In the genomic region with DNA sequence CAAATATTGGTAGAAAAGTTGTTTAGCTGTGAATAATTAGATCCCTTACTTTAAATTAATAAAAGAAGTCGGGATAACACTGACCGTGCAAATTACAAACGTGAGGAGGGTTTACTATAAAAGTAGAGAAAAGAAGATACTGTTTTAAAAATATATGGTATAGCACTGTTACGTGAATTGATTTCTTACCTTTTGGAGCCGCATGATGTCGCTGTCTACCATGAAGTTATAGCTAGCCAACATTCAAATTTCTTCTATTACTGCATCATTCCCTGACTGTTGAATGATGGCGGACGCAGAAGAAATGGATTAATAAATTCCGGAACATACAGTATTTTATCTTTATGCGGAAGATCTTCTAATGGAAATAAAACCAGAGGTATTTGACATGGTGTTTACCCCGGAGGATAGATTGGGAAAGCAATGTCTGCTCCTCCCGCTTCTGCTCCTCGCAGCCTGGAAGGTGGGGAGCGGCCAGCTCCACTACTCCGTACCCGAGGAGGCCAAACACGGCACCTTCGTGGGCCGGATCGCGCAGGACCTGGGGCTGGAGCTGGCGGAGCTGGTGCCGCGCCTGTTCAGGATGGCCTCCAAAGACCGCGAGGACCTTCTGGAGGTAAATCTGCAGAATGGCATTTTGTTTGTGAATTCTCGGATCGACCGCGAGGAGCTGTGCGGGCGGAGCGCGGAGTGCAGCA, we compare ENCODE assay signal across 11 cellular contexts. TPM values are rescaled to one million over a fixed set of nuclear protein-coding genes. Genes with fewer than 3 reads are reported as not detected.
A peak's percentile ranks its signal among the peaks of the same experiment; 100 is the strongest.
DNase-seq lines count a peak whose midpoint lies in the region; TF ChIP-seq lines count a peak whose summit lies in the region.
"Had no signal": no experiment of that assay in that cellular context is flagged by ENCODE, and none has a peak within 500 bp of the region (broad histone marks: within the 10 kb centered on the region; RNA-seq: fewer than 3 reads in every experiment).

A gene with protein sequence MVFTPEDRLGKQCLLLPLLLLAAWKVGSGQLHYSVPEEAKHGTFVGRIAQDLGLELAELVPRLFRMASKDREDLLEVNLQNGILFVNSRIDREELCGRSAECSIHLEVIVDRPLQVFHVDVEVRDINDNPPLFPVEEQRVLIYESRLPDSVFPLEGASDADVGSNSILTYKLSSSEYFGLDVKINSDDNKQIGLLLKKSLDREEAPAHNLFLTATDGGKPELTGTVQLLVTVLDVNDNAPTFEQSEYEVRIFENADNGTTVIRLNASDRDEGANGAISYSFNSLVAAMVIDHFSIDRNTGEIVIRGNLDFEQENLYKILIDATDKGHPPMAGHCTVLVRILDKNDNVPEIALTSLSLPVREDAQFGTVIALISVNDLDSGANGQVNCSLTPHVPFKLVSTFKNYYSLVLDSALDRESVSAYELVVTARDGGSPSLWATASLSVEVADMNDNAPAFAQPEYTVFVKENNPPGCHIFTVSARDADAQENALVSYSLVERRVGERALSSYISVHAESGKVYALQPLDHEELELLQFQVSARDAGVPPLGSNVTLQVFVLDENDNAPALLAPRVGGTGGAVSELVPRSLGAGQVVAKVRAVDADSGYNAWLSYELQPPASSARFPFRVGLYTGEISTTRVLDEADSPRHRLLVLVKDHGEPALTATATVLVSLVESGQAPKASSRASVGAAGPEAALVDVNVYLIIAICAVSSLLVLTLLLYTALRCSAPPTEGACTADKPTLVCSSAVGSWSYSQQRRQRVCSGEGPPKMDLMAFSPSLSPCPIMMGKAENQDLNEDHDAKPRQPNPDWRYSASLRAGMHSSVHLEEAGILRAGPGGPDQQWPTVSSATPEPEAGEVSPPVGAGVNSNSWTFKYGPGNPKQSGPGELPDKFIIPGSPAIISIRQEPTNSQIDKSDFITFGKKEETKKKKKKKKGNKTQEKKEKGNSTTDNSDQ (plus strand): TSS at position 257 of the 698 bp plus-strand sequence. CDS start 132 bp downstream, at position 389.

- WGBS in hepatocyte (ENCODE audit: low lambda C conversion rate, missing lambda C conversion rate): 96% methylated on average over 34 of the region's 34 CpGs

- H4K20me1 ChIP-seq in hepatocyte (ENCODE audit: insufficient read depth, poor library complexity, severe bottlenecking) (no peaks in the 10 kb centered on the region), MM.1S (ENCODE audit: insufficient read depth, low read length) (no peaks in the 10 kb centered on the region)

- H2AFZ ChIP-seq in hepatocyte: no peak within 1 kb of the TSS
- no peak within 1 kb of the TSS for H2AFZ ChIP-seq in MM.1S (ENCODE audit: low read length)

- POLR2A ChIA-PET in MCF 10A (lab: Yijun Ruan, JAX): interaction anchor here (1.2 to 2.6 kb wide), 3 partner anchors 20 to 221 kb away, joined by 3 to 19 read pairs (median 8); no protein-coding TSS in a partner anchor

- TSS peak; percentile 39 for BruUV-seq in MCF 10A (replicated peaks; lab: Mats Ljungman, UMichigan)

- CTCF ChIA-PET in MCF 10A (lab: Yijun Ruan, JAX): interaction anchor here (0.6 to 3.8 kb wide), 10 partner anchors 9 to 773 kb away, joined by 3 to 27 read pairs (median 4); partner anchors contain the start of gene PCDHA4

- H3K4me3 ChIP-seq in hepatocyte (no peak within 1 kb of the TSS), MM.1S (ENCODE audit: low read length) (no peak within 1 kb of the TSS)
- H3K4me3 ChIP-seq: smooth muscle cell had no signal

- H3F3A ChIP-seq in MM.1S (ENCODE audit: insufficient read depth, low read length): no peaks in the 10 kb centered on the region

- peaks cover 4% of the 10 kb centered on the region for H3K9me3 Mint-ChIP-seq in MCF 10A (ENCODE audit: unreplicated experiment)

- no peaks in the 10 kb centered on the region for H3K27me3 Mint-ChIP-seq in MCF 10A (ENCODE audit: insufficient read depth, unreplicated experiment)

- intact Hi-C loops in MCF 10A (cut with micrococcal nuclease): loop anchor here (1.0 kb wide), 1 partner anchor 213 kb away; no protein-coding TSS in a partner anchor

- peaks cover 4% of the 10 kb centered on the region for H3K36me3 ChIP-seq in hepatocyte (replicated peaks; ENCODE audit: insufficient read depth, low read depth)
- no peaks in the 10 kb centered on the region for H3K36me3 ChIP-seq in MM.1S (replicated peaks; ENCODE audit: insufficient read depth, low read length)

- H3K27ac ChIP-seq in temporal lobe (ENCODE audit: low read depth, low read length) (no peak within 1 kb of the TSS), hepatocyte (no peak within 1 kb of the TSS), MM.1S (ENCODE audit: low read length) (no peak within 1 kb of the TSS)

- no peak within 1 kb of the TSS for H3K9ac ChIP-seq in MM.1S (ENCODE audit: low read length)

- peak; percentile 78 for DNase-seq in NCI-H1417 treated with DMSO at 0.1 percent for 48 hours (lab: John Stamatoyannopoulos, UW)
- DNase-seq in MCF 10A (ENCODE audit: unreplicated experiment): peak; percentile 48
- DNase-seq in iris pigment epithelial cell (ENCODE audit: low read depth): peak; percentile 6
- no peak for DNase-seq in hepatocyte (ENCODE audit: low spot score)
- no peak for DNase-seq in NCI-H524 treated with DMSO at 0.1 percent for 48 hours (lab: John Stamatoyannopoulos, UW)
- DNase-seq in MM.1S: no peak
- DNase-seq: DMS 273 treated with DMSO at 0.1 percent for 48 hours, midbrain, NCI-H1105 had no signal

- peaks cover 5% of the 10 kb centered on the region for H3K36me3 Mint-ChIP-seq in MCF 10A (ENCODE audit: insufficient read depth, unreplicated experiment)

- H3K9me2 ChIP-seq in hepatocyte (replicated peaks; ENCODE audit: insufficient read depth): no peaks in the 10 kb centered on the region
- no peaks in the 10 kb centered on the region for H3K9me2 ChIP-seq in MM.1S (replicated peaks; ENCODE audit: insufficient read depth, low read length)

- H3K4me1 ChIP-seq in hepatocyte (ENCODE audit: insufficient read depth): no peaks in the 10 kb centered on the region
- no peaks in the 10 kb centered on the region for H3K4me1 ChIP-seq in MM.1S (ENCODE audit: low read length)

- H3K4me2 ChIP-seq in hepatocyte: no peak within 1 kb of the TSS
- no peak within 1 kb of the TSS for H3K4me2 ChIP-seq in MM.1S (ENCODE audit: low read depth, low read length)
- H3K4me2 ChIP-seq: smooth muscle cell had no signal

- H3K4me3 Mint-ChIP-seq in MCF 10A (ENCODE audit: unreplicated experiment): peak within 1 kb of the TSS; percentile 81

- H3K27me3 ChIP-seq in hepatocyte: no peaks in the 10 kb centered on the region
- no peaks in the 10 kb centered on the region for H3K27me3 ChIP-seq in MM.1S (replicated peaks; ENCODE audit: insufficient read depth, low read length)

- H3K27ac Mint-ChIP-seq in MCF 10A (ENCODE audit: low read depth, unreplicated experiment): no peak within 1 kb of the TSS

- H3K79me2 ChIP-seq in hepatocyte (no peaks in the 10 kb centered on the region), MM.1S (ENCODE audit: low read length) (no peaks in the 10 kb centered on the region)

- TF ChIP-seq CTCF in MCF 10A (IDR thresholded peaks at IDR 0.05; ENCODE audit: unreplicated experiment) (peak; percentile 37), hepatocyte (IDR thresholded peaks at IDR 0.05; ENCODE audit: poor library complexity) (no peak), MM.1S (IDR thresholded peaks at IDR 0.05; ENCODE audit: low read length) (no peak)

- H3K4me1 Mint-ChIP-seq in MCF 10A (ENCODE audit: insufficient read depth, unreplicated experiment): no peaks in the 10 kb centered on the region

- peaks cover 43% of the 10 kb centered on the region for H3K9me3 ChIP-seq in hepatocyte (ENCODE audit: low read depth)
- H3K9me3 ChIP-seq in MM.1S (replicated peaks; ENCODE audit: insufficient read depth, low read length): no peaks in the 10 kb centered on the region

RNA-seq across cellular contexts. Expression of the gene that starts here (rescaled TPM):
- 1.0 and 1.5 TPM in 2 replicates for total RNA-seq in MCF 10A (2022)
- 11.6 TPM for total RNA-seq in temporal lobe
- 3.2 and 3.4 TPM in 2 replicates for total RNA-seq in hepatocyte
- 0.27 and 0.38 TPM in 2 replicates for polyA plus RNA-seq in hepatocyte

Comparison
In these comparisons a context has a peak if more than half of its experiments do, and no peak if none do; other contexts are left out.
1. DNase-seq: peak in NCI-H1417 treated with DMSO at 0.1 percent for 48 hours (single experiment), MCF 10A (single experiment) and iris pigment epithelial cell (single experiment); none in hepatocyte (single experiment), NCI-H524 treated with DMSO at 0.1 percent for 48 hours (single experiment) and MM.1S (single experiment).